15 cellular contexts compared by ENCODE assay signal in genomic region chr11:116108161-116108560, GRCh38.
DNase-seq lines count a peak whose midpoint lies in the region; ATAC-seq and TF ChIP-seq lines count a peak whose summit lies in the region.
"Had no signal": no experiment of that assay in that cellular context is flagged by ENCODE, and none has a peak within 500 bp of the region (broad histone marks: within the 10 kb centered on the region; RNA-seq: fewer than 3 reads in every experiment).

No MANE protein-coding gene starts in this region.

- peaks cover 0 to 5% (median 5%) of the 10 kb centered on the region in 4 donors for H3K9me3 ChIP-seq in stomach
- H3K9me3 ChIP-seq: HAP-1 had no signal

- POLR2A ChIA-PET in HEK293T (lab: Yijun Ruan, JAX), result no interaction called here

- TF ChIP-seq POLR2A in stomach (IDR thresholded peaks at IDR 0.05), result no peak

- ATAC-seq in HG03521 (IDR thresholded peaks at IDR 0.05; ENCODE audit: unreplicated experiment), result no peak
- ATAC-seq: CD8-positive, alpha-beta T cell; GM12878 had no signal

- H3K27me3 ChIP-seq in stomach, result no peaks in the 10 kb centered on the region
- H3K27me3 ChIP-seq: BLaER1 treated with 17β-estradiol and CSF1 and Interleukin-3, amounts not matched to agents 10 nM and 100 nM had no signal

- no peak overlapping the region for H3K27ac ChIP-seq in stomach
- H3K27ac ChIP-seq: BLaER1 treated with 17β-estradiol and CSF1 and Interleukin-3, amounts not matched to agents 10 nM and 100 nM had no signal

- TF ChIP-seq CTCF in stomach (IDR thresholded peaks at IDR 0.05), result no peak

- H3K4me1 ChIP-seq in stomach, result no peaks in the 10 kb centered on the region
- H3K4me1 ChIP-seq: HAP-1 had no signal

- no peak overlapping the region for H3K4me3 ChIP-seq in stomach
- H3K4me3 ChIP-seq: BLaER1 treated with 17β-estradiol and CSF1 and Interleukin-3, amounts not matched to agents 10 nM and 100 nM; GM12878; HAP-1 had no signal

- intact Hi-C loops in stomach (cut with DNase I; ENCODE audit: low total_unique reads), result no loop called here

- TF ChIP-seq EP300 in stomach (IDR thresholded peaks at IDR 0.05), result no peak

- CTCF ChIA-PET in HEK293T (lab: Yijun Ruan, JAX), result no interaction called here

- DNase-seq in astrocyte of the hippocampus (ENCODE audit: low read depth, low spot score) (peak; percentile 7), iPS-NIHi7 (ENCODE audit: extremely low spot score) (peak; percentile 26), myocyte (ENCODE audit: low read depth) (peak; percentile 18), HEK293T (ENCODE audit: extremely low spot score) (no peak), NCI-H510A (lab: John Stamatoyannopoulos, UW) (no peak), stomach (no peak)
- DNase-seq: Calu3; CD8-positive, alpha-beta T cell; DND-41; EL; IMR-90 had no signal

- WGBS in stomach, 5 donors, result 38 to 61% (median 52%) methylated on average over 2 of the region's 2 CpGs

- H3K36me3 ChIP-seq in stomach, result no peaks in the 10 kb centered on the region
- H3K36me3 ChIP-seq: BLaER1 treated with 17β-estradiol and CSF1 and Interleukin-3, amounts not matched to agents 10 nM and 100 nM; HAP-1 had no signal

TF ChIP-seq in HEK293T, 16 proteins besides CTCF, POLR2A, EP300 and RAD21:
- TF ChIP-seq NFRKB (IDR thresholded peaks at IDR 0.05), result no peak
- no peak for TF ChIP-seq CTBP1 (IDR thresholded peaks at IDR 0.05; ENCODE audit: borderline replicate concordance)
- no peak for TF ChIP-seq FOXM1 (IDR thresholded peaks at IDR 0.05; ENCODE audit: borderline replicate concordance)
- TF ChIP-seq BHLHE40 (IDR thresholded peaks at IDR 0.05; ENCODE audit: borderline replicate concordance), result no peak
- no peak for TF ChIP-seq PKNOX1 (IDR thresholded peaks at IDR 0.05)
- no peak for TF ChIP-seq SP1 (IDR thresholded peaks at IDR 0.05)
- TF ChIP-seq SUZ12 (IDR thresholded peaks at IDR 0.05), result no peak
- TF ChIP-seq LEF1 (IDR thresholded peaks at IDR 0.05; ENCODE audit: borderline replicate concordance), result no peak
- TF ChIP-seq FOXA1 (IDR thresholded peaks at IDR 0.05), result no peak
- TF ChIP-seq L3MBTL2 (conservative IDR thresholded peaks at IDR 0.05), result no peak
- TF ChIP-seq FOXK2 (IDR thresholded peaks at IDR 0.05), result no peak
- TF ChIP-seq HDGF (IDR thresholded peaks at IDR 0.05; ENCODE audit: borderline replicate concordance), result no peak
- TF ChIP-seq ZNF384 (IDR thresholded peaks at IDR 0.05), result no peak
- TF ChIP-seq ARNT (IDR thresholded peaks at IDR 0.05), result no peak
- TF ChIP-seq TARDBP (IDR thresholded peaks at IDR 0.05), result no peak
- TF ChIP-seq ELF4 (IDR thresholded peaks at IDR 0.05), result no peak

Comparison
In these comparisons a context has a peak if more than half of its experiments do, and no peak if none do; other contexts are left out.
1. DNase-seq: peak in astrocyte of the hippocampus (single experiment), iPS-NIHi7 (single experiment) and myocyte (single experiment); none in HEK293T (single experiment), NCI-H510A (single experiment) and stomach (single experiment).